In genomic region chr11:57667065-57667714, GRCh38 we compare ENCODE assay signal across 8 cellular contexts. TPM values are rescaled to one million over a fixed set of nuclear protein-coding genes. Genes with fewer than 3 reads are reported as not detected.
A peak's percentile ranks its signal among the peaks of the same experiment; 100 is the strongest.
DNase-seq lines count a peak whose midpoint lies in the region; ATAC-seq and TF ChIP-seq lines count a peak whose summit lies in the region.

No MANE protein-coding gene starts in this region.

- no peaks in the 10 kb centered on the region for H3K27me3 ChIP-seq in upper lobe of right lung

- H3K4me3 ChIP-seq in upper lobe of right lung: peak overlapping the region; percentile 90

- H3K27ac ChIP-seq in upper lobe of right lung: peak overlapping the region; percentile 99

- ATAC-seq in HG02870 (IDR thresholded peaks at IDR 0.05; ENCODE audit: unreplicated experiment): peak; percentile 65
- peak; percentile 88 to 91 for ATAC-seq in left cardiac atrium
- ATAC-seq in upper lobe of right lung: peak; percentile 84

- H3K4me1 ChIP-seq in upper lobe of right lung: peaks cover 22% of the 10 kb centered on the region

- peak; percentile 95 for DNase-seq in GM13977 (ENCODE audit: low spot score)
- peak; percentile 98 for DNase-seq in NCI-H146 (lab: John Stamatoyannopoulos, UW)
- DNase-seq in T-helper 1 cell: peak; percentile 90 to 98 (median 93)
- peak; percentile 93 for DNase-seq in amniotic stem cell (lab: John Stamatoyannopoulos, UW)
- peak; percentile 98 for DNase-seq in left cardiac atrium
- peak; percentile 99 for DNase-seq in posterior vena cava (ENCODE audit: low spot score)
- peak; percentile 97 for DNase-seq in upper lobe of right lung

- in situ Hi-C loops in GM13977 (cut with MboI; ENCODE audit: low pct_unique_long_range_greater_than_20kb, low sequenced_read_pairs, unreplicated experiment): no loop called here

- intact Hi-C loops in left cardiac atrium (cut with DNase I): loop anchor here in 1 of 2 donors (5.0 kb wide), 1 partner anchor 135 kb away; no protein-coding TSS in a partner anchor
- intact Hi-C loops in posterior vena cava (cut with DNase I): loop anchor here in 1 of 2 donors (10.0 kb wide), 1 partner anchor 342 kb away; the partner anchor contains the start of gene TNKS1BP1
- intact Hi-C loops in upper lobe of right lung (cut with DNase I): no loop called here

- TF ChIP-seq CTCF in GM13977 (IDR thresholded peaks at IDR 0.05; ENCODE audit: extremely low read depth, insufficient read depth, missing control alignments) (no peak), upper lobe of right lung (IDR thresholded peaks at IDR 0.05) (no peak)

- no peaks in the 10 kb centered on the region for H3K9me3 ChIP-seq in upper lobe of right lung

- peaks cover 14% of the 10 kb centered on the region for H3K36me3 ChIP-seq in upper lobe of right lung

RNA-seq across cellular contexts. Expression of gene ZDHHC5, which starts 0.7 kb away (rescaled TPM):
- total RNA-seq in left cardiac atrium: 10 to 100 TPM; 51.3 to 60.7 TPM
- 10 to 100 TPM; 49.7 to 58.0 TPM for total RNA-seq in posterior vena cava
- total RNA-seq in upper lobe of right lung: 79.8 TPM

RNA-seq across cellular contexts. Expression of gene CLP1, which starts 9.6 kb away (rescaled TPM):
- total RNA-seq in left cardiac atrium: 1 to 10 TPM; 6.9 to 8.5 TPM
- 10 to 100 TPM in 1 of 2 donors, 1 to 10 TPM in 1; 7.6 to 10.3 TPM for total RNA-seq in posterior vena cava
- 11.7 TPM for total RNA-seq in upper lobe of right lung

RNA-seq across cellular contexts. Expression of gene YPEL4, which starts 17.5 kb away (rescaled TPM):
- total RNA-seq in left cardiac atrium: 1 to 10 TPM in 1 of 2 donors, under 1 TPM in 1; 0.47 to 1.1 TPM
- total RNA-seq in posterior vena cava: 1 to 10 TPM in 1 of 2 donors, under 1 TPM in 1; 0.33 to 1.3 TPM
- total RNA-seq in upper lobe of right lung: 6.9 TPM

RNA-seq across cellular contexts. Expression of gene MED19, which starts 44.8 kb away (rescaled TPM):
- 1 to 10 TPM; 8.4 to 8.7 TPM for total RNA-seq in left cardiac atrium
- 1 to 10 TPM; 8.6 to 9.8 TPM for total RNA-seq in posterior vena cava
- 9.6 TPM for total RNA-seq in upper lobe of right lung

RNA-seq across cellular contexts. Expression of gene TMX2, which starts 45.2 kb away (rescaled TPM):
- total RNA-seq in left cardiac atrium: 10 to 100 TPM; 64.3 to 80.3 TPM
- 10 to 100 TPM; 41.3 to 49.3 TPM for total RNA-seq in posterior vena cava
- total RNA-seq in upper lobe of right lung: 70.4 TPM

Comparison
In these comparisons a context has a peak if more than half of its experiments do, and no peak if none do; other contexts are left out.
1. Peak in every context shown above with its lines: DNase-seq, ATAC-seq, H3K4me3 ChIP-seq and H3K27ac ChIP-seq.